ENCODE assay signal across 20 cellular contexts in the genomic region with DNA sequence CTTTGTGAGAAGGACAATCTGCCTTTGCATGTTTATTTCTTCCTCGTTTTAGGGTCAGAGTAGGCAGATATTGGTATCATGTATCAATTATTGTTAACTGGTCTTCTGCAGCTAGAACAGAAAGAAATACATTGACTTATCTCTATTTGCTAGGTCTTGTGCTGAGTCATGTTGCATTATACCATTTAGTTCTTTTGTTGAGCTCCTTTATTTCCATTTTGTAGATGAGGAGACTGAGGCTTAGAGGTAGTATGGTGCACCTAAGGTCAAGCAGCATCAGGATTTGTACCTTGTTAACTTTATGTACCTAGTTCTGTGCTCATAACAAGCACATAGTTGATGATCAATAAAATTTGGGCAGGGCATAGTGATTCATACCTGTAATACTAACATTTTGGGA.
DNase-seq lines count a peak whose midpoint lies in the region; ATAC-seq, FAIRE-seq and TF ChIP-seq lines count a peak whose summit lies in the region.
"Had no signal": no experiment of that assay in that cellular context is flagged by ENCODE, and none has a peak within 500 bp of the region (broad histone marks: within the 10 kb centered on the region; RNA-seq: fewer than 3 reads in every experiment).

No MANE protein-coding gene starts in this region.

- DNase-seq in GM12878 (ENCODE audit: low read depth, low spot score) (no peak), esophagus muscularis mucosa (ENCODE audit: extremely low spot score) (no peak), uterus (no peak), immature natural killer cell (no peak), NOMO-1 treated with DMSO at 0.1 percent for 48 hours (lab: John Stamatoyannopoulos, UW; ENCODE audit: unreplicated experiment) (no peak), smooth muscle cell (lab: John Stamatoyannopoulos, UW; ENCODE audit: unreplicated experiment) (no peak)
- DNase-seq: 8988T; AML-193; Caco-2; Calu3; CD4-positive, alpha-beta T cell; CD8-positive, alpha-beta T cell; DMS79 treated with DMSO at 0.1 percent for 48 hours had no signal

- H3K79me2 ChIP-seq in GM12878 (ENCODE audit: control insufficient read depth, insufficient read depth, low read length) (no peaks in the 10 kb centered on the region), smooth muscle cell (ENCODE audit: low read depth) (no peaks in the 10 kb centered on the region)

- 56% methylated on average over 1 of the region's 1 CpG for WGBS in GM12878 (ENCODE audit: insufficient coverage, insufficient replicate concordance, low lambda C conversion rate, missing lambda C conversion rate)
- 88% methylated on average over 1 of the region's 1 CpG for WGBS in esophagus muscularis mucosa
- 87% methylated on average over 1 of the region's 1 CpG for WGBS in smooth muscle cell (ENCODE audit: low lambda C conversion rate)

- H3K27ac Mint-ChIP-seq in immature natural killer cell, result no peak overlapping the region
- H3K27ac Mint-ChIP-seq: B cell; CD4-positive, alpha-beta T cell; CD8-positive, alpha-beta T cell had no signal

- CTCF ChIA-PET in GM12878 (lab: Yijun Ruan, JAX), result interaction anchor here (0.6 kb wide), 1 partner anchor 382 kb away, joined by 3 read pairs; no protein-coding TSS in a partner anchor

- H3K9me3 ChIP-seq in GM12878 (replicated peaks; ENCODE audit: control insufficient read depth, insufficient read depth, low read length) (no peaks in the 10 kb centered on the region), esophagus muscularis mucosa (no peaks in the 10 kb centered on the region), uterus (no peaks in the 10 kb centered on the region), smooth muscle cell (replicated peaks; ENCODE audit: low read depth) (no peaks in the 10 kb centered on the region)
- H3K9me3 ChIP-seq: BLaER1 treated with 17β-estradiol and CSF1 and Interleukin-3, amounts not matched to agents 10 nM and 100 nM; Caco-2 had no signal

- TF ChIP-seq EP300 in GM12878 (IDR thresholded peaks at IDR 0.05; ENCODE audit: borderline replicate concordance in 1 of 2, control insufficient read depth in 1 of 2, low read depth in 2 of 2, low read length in 2 of 2), result no peak
- TF ChIP-seq EP300 in esophagus muscularis mucosa (IDR thresholded peaks at IDR 0.05), result no peak

- H4K20me1 ChIP-seq in GM12878 (ENCODE audit: control insufficient read depth, insufficient read depth) (no peaks in the 10 kb centered on the region), smooth muscle cell (ENCODE audit: low read depth) (no peaks in the 10 kb centered on the region)
- H4K20me1 ChIP-seq: BLaER1 treated with 17β-estradiol and CSF1 and Interleukin-3, amounts not matched to agents 10 nM and 100 nM had no signal

- peaks cover 64 to 86% (median 79%) of the 10 kb centered on the region in 3 donors for H3K36me3 Mint-ChIP-seq in immature natural killer cell

- no TSS peak for BruUV-seq in GM12878 (replicated peaks; lab: Mats Ljungman, UMichigan)

- H3K4me2 ChIP-seq in GM12878 (ENCODE audit: control insufficient read depth, insufficient read depth), result no peak overlapping the region
- H3K4me2 ChIP-seq in smooth muscle cell, result no peak overlapping the region
- H3K4me2 ChIP-seq: BLaER1 treated with 17β-estradiol and CSF1 and Interleukin-3, amounts not matched to agents 10 nM and 100 nM had no signal

- H3K4me1 Mint-ChIP-seq in immature natural killer cell, result no peaks in the 10 kb centered on the region
- H3K4me1 Mint-ChIP-seq: B cell had no signal

- H3K4me3 ChIP-seq in GM12878 (no peak overlapping the region), esophagus muscularis mucosa (no peak overlapping the region), uterus (no peak overlapping the region), smooth muscle cell (no peak overlapping the region)
- H3K4me3 ChIP-seq: BLaER1 treated with 17β-estradiol and CSF1 and Interleukin-3, amounts not matched to agents 10 nM and 100 nM had no signal

- FAIRE-seq in GM12878 (lab: Jason Lieb, UNC), result peak; percentile 66
- FAIRE-seq: A204.1, G401.6, GM12891, GM19239 had no signal

- SMC1A ChIA-PET in GM12878 (lab: Charles Lee; ENCODE audit: uncharacterized antibody, unreplicated experiment), result no interaction called here

- peaks cover 3 to 26% of the 10 kb centered on the region in 2 experiments for H3K36me3 ChIP-seq in GM12878 (ENCODE audit: control insufficient read depth in 2 of 2, insufficient read depth in 2 of 2, low read length in 1 of 2)
- H3K36me3 ChIP-seq in esophagus muscularis mucosa, result peaks cover 0 to 61% (median 34%) of the 10 kb centered on the region in 4 donors
- H3K36me3 ChIP-seq in uterus, result no peaks in the 10 kb centered on the region
- H3K36me3 ChIP-seq in smooth muscle cell (ENCODE audit: low read depth), result no peaks in the 10 kb centered on the region

- in situ Hi-C loops in GM12878 (cut with MboI), result no loop called here

- H3K9ac ChIP-seq in GM12878 (ENCODE audit: control insufficient read depth, insufficient read depth, low read length) (no peak overlapping the region), smooth muscle cell (ENCODE audit: low read depth) (no peak overlapping the region)
- H3K9ac ChIP-seq: BLaER1 treated with 17β-estradiol and CSF1 and Interleukin-3, amounts not matched to agents 10 nM and 100 nM had no signal

- intact Hi-C loops in GM12878 (cut with micrococcal nuclease; ENCODE audit: unreplicated experiment) (no loop called here), esophagus muscularis mucosa (cut with DNase I) (no loop called here), uterus (cut with DNase I; ENCODE audit: low total_unique reads) (no loop called here)

- H3K9me3 Mint-ChIP-seq in immature natural killer cell, result no peaks in the 10 kb centered on the region
- H3K9me3 Mint-ChIP-seq: CD4-positive, alpha-beta T cell; CD8-positive, alpha-beta T cell had no signal

- TF ChIP-seq POLR2A in GM12878 (IDR thresholded peaks at IDR 0.05; ENCODE audit: low read depth, low read length), result no peak
- no peak for TF ChIP-seq POLR2A in esophagus muscularis mucosa (IDR thresholded peaks at IDR 0.05; ENCODE audit: low read depth)
- TF ChIP-seq POLR2A in uterus (IDR thresholded peaks at IDR 0.05), result no peak

- no peak for ATAC-seq in GM12878
- ATAC-seq: CD8-positive, alpha-beta T cell had no signal

- H3K4me3 Mint-ChIP-seq in immature natural killer cell, result no peak overlapping the region
- H3K4me3 Mint-ChIP-seq: B cell; CD4-positive, alpha-beta T cell; CD8-positive, alpha-beta T cell had no signal

- no peaks in the 10 kb centered on the region for H3F3A ChIP-seq in smooth muscle cell (ENCODE audit: low read depth)

- H3K4me1 ChIP-seq in GM12878 (ENCODE audit: control insufficient read depth, insufficient read depth, low read length), result no peaks in the 10 kb centered on the region
- H3K4me1 ChIP-seq in esophagus muscularis mucosa, result peaks cover 5 to 61% (median 56%) of the 10 kb centered on the region in 4 donors
- H3K4me1 ChIP-seq in uterus, result no peaks in the 10 kb centered on the region
- H3K4me1 ChIP-seq in smooth muscle cell (ENCODE audit: low read depth), result no peaks in the 10 kb centered on the region
- H3K4me1 ChIP-seq: Caco-2 had no signal

- TF ChIP-seq CTCF in GM12878 (IDR thresholded peaks at IDR 0.05 in 2 of 3, conservative IDR thresholded peaks at IDR 0.05 in 1 of 3; ENCODE audit: control insufficient read depth in 2 of 3, extremely low read depth in 1 of 3, insufficient read depth in 1 of 3, low read depth in 3 of 3, low read length in 3 of 3) (no peak), esophagus muscularis mucosa (IDR thresholded peaks at IDR 0.05) (no peak), uterus (IDR thresholded peaks at IDR 0.05) (no peak), smooth muscle cell (IDR thresholded peaks at IDR 0.05; ENCODE audit: borderline replicate concordance, insufficient read depth, poor library complexity, severe bottlenecking) (no peak)

- H3K27ac ChIP-seq in GM12878 (ENCODE audit: control insufficient read depth, insufficient read depth) (no peak overlapping the region), esophagus muscularis mucosa (replicated peaks in 1 of 4) (peak overlapping the region in 3 of 4 donors; percentile 75 to 80 (median 77)), uterus (peak overlapping the region; percentile 71 to 93), smooth muscle cell (ENCODE audit: low read depth) (no peak overlapping the region)
- H3K27ac ChIP-seq: BLaER1 treated with 17β-estradiol and CSF1 and Interleukin-3, amounts not matched to agents 10 nM and 100 nM; C4-2B had no signal

- POLR2A ChIA-PET in GM12878 (lab: Charles Lee), result no interaction called here

- H3K27me3 ChIP-seq in GM12878 (replicated peaks in 1 of 2; ENCODE audit: control insufficient read depth in 2 of 2, insufficient read depth in 2 of 2, low read length in 1 of 2) (no peaks in the 10 kb centered on the region), esophagus muscularis mucosa (no peaks in the 10 kb centered on the region), uterus (no peaks in the 10 kb centered on the region), smooth muscle cell (ENCODE audit: low read depth) (no peaks in the 10 kb centered on the region)
- H3K27me3 ChIP-seq: BLaER1 treated with 17β-estradiol and CSF1 and Interleukin-3, amounts not matched to agents 10 nM and 100 nM had no signal

- no peak overlapping the region for H2AFZ ChIP-seq in GM12878 (ENCODE audit: control insufficient read depth, low read depth, low read length)
- H2AFZ ChIP-seq in smooth muscle cell (ENCODE audit: low read depth), result no peak overlapping the region

- RAD21 ChIA-PET in GM12878 (lab: Charles Lee; ENCODE audit: unreplicated experiment), result interaction anchor here (0.8 kb wide), 1 partner anchor 97 kb away, joined by 3 read pairs; no protein-coding TSS in a partner anchor

- TF ChIP-seq RAD21 in GM12878 (IDR thresholded peaks at IDR 0.05; ENCODE audit: insufficient read depth, low read depth, low read length), result no peak

- peaks cover 0 to 2% (median 0%) of the 10 kb centered on the region in 3 donors for H3K27me3 Mint-ChIP-seq in immature natural killer cell (ENCODE audit: low read depth in 3 of 3)
- H3K27me3 Mint-ChIP-seq: B cell; CD4-positive, alpha-beta T cell had no signal

TF ChIP-seq in GM12878, 131 proteins besides CTCF, POLR2A, EP300 and RAD21 (continues in another document):
- TF ChIP-seq PAX5 (IDR thresholded peaks at IDR 0.05; ENCODE audit: borderline replicate concordance, low read depth, low read length), result no peak
- TF ChIP-seq RAD51 (IDR thresholded peaks at IDR 0.05), result no peak
- no peak for TF ChIP-seq MXI1 (IDR thresholded peaks at IDR 0.05; ENCODE audit: low read depth, low read length)
- no peak for TF ChIP-seq HDAC2 (IDR thresholded peaks at IDR 0.05)
- TF ChIP-seq JUNB (IDR thresholded peaks at IDR 0.05), result no peak

Comparison
In these comparisons a context has a peak if more than half of its experiments do, and no peak if none do; other contexts are left out.
1. H3K27ac ChIP-seq: peak in esophagus muscularis mucosa (3 of 4) and uterus (2 of 2); none in GM12878 (single experiment) and smooth muscle cell (single experiment).